1 cellular context compared by ENCODE assay signal in the genomic region with DNA sequence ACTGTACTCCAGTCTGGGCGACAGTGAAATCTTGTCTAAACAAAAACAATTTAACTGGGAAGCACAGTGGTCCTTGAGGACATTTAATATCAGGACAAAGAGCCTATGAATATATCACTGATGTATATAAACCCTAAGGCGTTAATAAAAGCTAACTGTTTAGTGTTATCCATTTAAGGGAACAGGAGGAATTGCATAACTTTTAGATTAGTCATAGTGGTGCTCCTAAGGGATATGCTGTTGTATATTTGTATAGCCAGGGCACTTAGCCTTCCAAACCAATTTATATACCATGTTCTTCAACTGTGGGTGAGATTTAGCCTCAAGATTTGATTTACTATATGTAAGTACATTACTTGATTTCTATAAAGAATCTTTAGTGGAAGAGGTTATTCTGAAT.
TF ChIP-seq lines count a peak whose summit lies in the region.

No MANE protein-coding gene starts in this region.

TF ChIP-seq in endothelial cell of umbilical vein, 7 proteins besides CTCF, POLR2A, EP300 and RAD21:
- no peak for TF ChIP-seq GATA2 (IDR thresholded peaks at IDR 0.05; ENCODE audit: insufficient read depth, insufficient read length, low read depth, low read length)
- peak; percentile 50 for TF ChIP-seq FOS (IDR thresholded peaks at IDR 0.05; ENCODE audit: borderline replicate concordance, insufficient read depth, low read length)
- TF ChIP-seq JUN (IDR thresholded peaks at IDR 0.05; ENCODE audit: borderline replicate concordance, insufficient read depth, insufficient read length, low read depth): peak; percentile 24
- TF ChIP-seq POLR2AphosphoS5 (IDR thresholded peaks at IDR 0.05; ENCODE audit: insufficient read depth, low read depth, low read length): peak; percentile 27
